18 cellular contexts compared by ENCODE assay signal in the genomic region with DNA sequence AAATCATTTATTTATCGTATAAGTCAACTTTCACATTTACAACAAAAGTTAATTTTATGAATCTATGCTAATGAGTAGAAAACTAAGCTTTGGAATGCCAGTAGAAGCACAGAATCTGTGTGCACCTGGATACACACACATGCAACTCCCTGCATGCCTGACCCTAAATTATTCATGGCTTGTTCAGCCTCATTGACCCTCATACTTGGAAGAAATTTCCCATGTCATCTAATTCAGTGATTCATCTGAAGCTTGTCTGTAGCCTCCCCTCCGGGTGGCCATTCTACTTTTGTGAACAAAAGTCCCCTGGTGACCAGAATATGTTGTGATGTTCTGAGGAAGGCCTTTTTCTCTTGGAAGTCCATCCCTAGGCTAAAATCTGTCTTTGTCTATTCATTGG.
DNase-seq lines count a peak whose midpoint lies in the region; ATAC-seq and TF ChIP-seq lines count a peak whose summit lies in the region.
"Had no signal": no experiment of that assay in that cellular context is flagged by ENCODE, and none has a peak within 500 bp of the region (broad histone marks: within the 10 kb centered on the region; RNA-seq: fewer than 3 reads in every experiment).

No MANE protein-coding gene starts in this region.

- no peaks in the 10 kb centered on the region for H3K27me3 ChIP-seq in kidney epithelial cell (ENCODE audit: control insufficient read depth, insufficient read depth, low read length)
- H3K27me3 ChIP-seq: BLaER1 had no signal

- no peak overlapping the region for H3K4me3 ChIP-seq in kidney epithelial cell (ENCODE audit: low read depth, low read length)
- H3K4me3 ChIP-seq: BLaER1, GM12878, GM23338 had no signal

- ATAC-seq in HG03520 (IDR thresholded peaks at IDR 0.05; ENCODE audit: unreplicated experiment) (no peak), GM18907 (IDR thresholded peaks at IDR 0.05; ENCODE audit: unreplicated experiment) (no peak)
- ATAC-seq: CD8-positive, alpha-beta T cell; GM12878; GM23338; HCT116 had no signal

- peak; percentile 12 for DNase-seq in kidney epithelial cell (ENCODE audit: low read depth)
- peak; percentile 56 for DNase-seq in left kidney (ENCODE audit: low read depth, low spot score)
- peak; percentile 68 for DNase-seq in renal cortical epithelial cell (ENCODE audit: low read depth)
- no peak for DNase-seq in SKM-1 treated with dmso at 0.1 percent for 144 hours (lab: John Stamatoyannopoulos, UW; ENCODE audit: unreplicated experiment)
- DNase-seq: Caco-2; CD4-positive, CD25-positive, alpha-beta regulatory T cell; CD8-positive, alpha-beta T cell; DMS 273 treated with DMSO at 0.1 percent for 48 hours; DMS79; EL; GDM1; H9 had no signal

- no peak for TF ChIP-seq CTCF in kidney epithelial cell (IDR thresholded peaks at IDR 0.05; ENCODE audit: insufficient read depth, low read length, poor library complexity, severe bottlenecking)

- H3K36me3 ChIP-seq in kidney epithelial cell (ENCODE audit: control insufficient read depth, insufficient read depth, low read length) = no peaks in the 10 kb centered on the region
- H3K36me3 ChIP-seq: BLaER1 had no signal
